Comparison of ENCODE assay signal across 21 cellular contexts in genomic region chr5:144698454-144698853, GRCh38.
A peak's percentile ranks its signal among the peaks of the same experiment; 100 is the strongest.
DNase-seq lines count a peak whose midpoint lies in the region; FAIRE-seq and TF ChIP-seq lines count a peak whose summit lies in the region.
"Had no signal": no experiment of that assay in that cellular context is flagged by ENCODE, and none has a peak within 500 bp of the region (broad histone marks: within the 10 kb centered on the region; RNA-seq: fewer than 3 reads in every experiment).

No MANE protein-coding gene starts in this region.

- BruUV-seq in mammary epithelial cell (replicated peaks; lab: Mats Ljungman, UMichigan) = no TSS peak

- no peak for FAIRE-seq in HTR-8/SVneo (lab: Jason Lieb, UNC)
- FAIRE-seq: A549, endometrium, frontal cortex had no signal

- H3K36me3 ChIP-seq in ACC112 (ENCODE audit: insufficient read depth, low read length) (no peaks in the 10 kb centered on the region), mammary epithelial cell (ENCODE audit: insufficient read depth, low read length) (no peaks in the 10 kb centered on the region), iPS-20b (ENCODE audit: insufficient read depth, low read depth, low read length) (no peaks in the 10 kb centered on the region)
- H3K36me3 ChIP-seq: SJCRH30, suprapubic skin had no signal

- H3K27ac ChIP-seq in ACC112 (ENCODE audit: low read depth, low read length) = peak overlapping the region; percentile 81
- H3K27ac ChIP-seq in mammary epithelial cell (ENCODE audit: insufficient read depth, low read depth, low read length) = peak overlapping the region; percentile 59
- H3K27ac ChIP-seq in iPS-20b (ENCODE audit: low read length) = no peak overlapping the region
- H3K27ac ChIP-seq: A549, SJCRH30, suprapubic skin had no signal

- H3K9me3 ChIP-seq in mammary epithelial cell (replicated peaks; ENCODE audit: insufficient read depth, low read length) = no peaks in the 10 kb centered on the region
- H3K9me3 ChIP-seq in iPS-20b (ENCODE audit: insufficient read depth, low read depth, low read length) = no peaks in the 10 kb centered on the region
- H3K9me3 ChIP-seq: A549, SJCRH30, suprapubic skin had no signal

- peak overlapping the region; percentile 58 for H2AFZ ChIP-seq in ACC112 (ENCODE audit: low read length, unreplicated experiment)
- H2AFZ ChIP-seq in mammary epithelial cell (ENCODE audit: low read depth, low read length) = peak overlapping the region; percentile 39

- TF ChIP-seq CTCF in mammary epithelial cell (conservative IDR thresholded peaks at IDR 0.05 in 1 of 2, IDR thresholded peaks at IDR 0.05 in 1 of 2; ENCODE audit: extremely low read depth in 1 of 2, insufficient read depth in 1 of 2, low read depth in 1 of 2, low read length in 2 of 2) = no peak

- peak overlapping the region; percentile 41 for H3K4me2 ChIP-seq in mammary epithelial cell (ENCODE audit: insufficient read depth, low read depth, low read length)
- H3K4me2 ChIP-seq: A549 had no signal

- no peaks in the 10 kb centered on the region for H4K20me1 ChIP-seq in mammary epithelial cell (ENCODE audit: insufficient read depth, low read length)

- DNase-seq in HS-27A (ENCODE audit: low read depth) (peak; percentile 4), mammary epithelial cell (no peak), HTR-8/SVneo (ENCODE audit: insufficient read length, low spot score) (no peak), NCI-H1694 (lab: John Stamatoyannopoulos, UW) (no peak), cardiac septum (ENCODE audit: low spot score) (no peak), pons (ENCODE audit: low spot score) (no peak)
- DNase-seq: activated CD4-positive, alpha-beta memory T cell treated with anti-CD3 and anti-CD28 coated beads for 36 hours; activated naive CD4-positive, alpha-beta T cell treated with Interleukin-2 at 50 U/mL for 16 hours; activated T-cell treated with anti-CD3 and anti-CD28 coated beads, Interleukin-2, amount 50 U/mL, for 1 hour; CD4-positive, CD25-positive, alpha-beta regulatory T cell; DMS153; left cardiac atrium; midbrain; NCI-H1436 had no signal

- peaks cover 11% of the 10 kb centered on the region for H3K4me1 ChIP-seq in ACC112 (ENCODE audit: control insufficient read depth, insufficient read depth, low read length, unreplicated experiment)
- H3K4me1 ChIP-seq in mammary epithelial cell (ENCODE audit: insufficient read depth, low read length) = peaks cover 9% of the 10 kb centered on the region
- peaks cover 12% of the 10 kb centered on the region for H3K4me1 ChIP-seq in iPS-20b (ENCODE audit: insufficient read depth, low read length)
- H3K4me1 ChIP-seq: A549, SJCRH30, suprapubic skin had no signal

- intact Hi-C loops in mammary epithelial cell (cut with micrococcal nuclease) = loop anchor here (2.0 to 10.0 kb wide), 2 partner anchors 114 to 214 kb away; no protein-coding TSS in a partner anchor
- intact Hi-C loops in cardiac septum (cut with DNase I) = no loop called here

- WGBS in mammary epithelial cell (ENCODE audit: low coverage, missing lambda C conversion rate) = 15% methylated on average over 2 of the region's 2 CpGs

- no peaks in the 10 kb centered on the region for H3K79me2 ChIP-seq in ACC112 (ENCODE audit: control insufficient read depth, insufficient read depth, low read length, unreplicated experiment)
- H3K79me2 ChIP-seq in mammary epithelial cell (ENCODE audit: insufficient read depth, low read length) = no peaks in the 10 kb centered on the region

- CTCF ChIA-PET in mammary epithelial cell (lab: Charles Lee; ENCODE audit: low non-redundant PET) = interaction anchor here (0.5 to 0.7 kb wide), 4 partner anchors 232 to 1748 kb away, joined by 4 to 9 read pairs (median 4); no protein-coding TSS in a partner anchor

- H3K4me3 ChIP-seq in ACC112 (ENCODE audit: low read depth, low read length) (0 out of 2 replicates have a peak overlapping the region, but pooled peaks have one; percentile 7), mammary epithelial cell (replicated peaks in 1 of 3; ENCODE audit: insufficient read depth in 1 of 3, low read depth in 2 of 3, low read length in 3 of 3) (no peak overlapping the region), iPS-20b (ENCODE audit: low read length) (0 out of 2 replicates have a peak overlapping the region, but pooled peaks have one; percentile 20)
- H3K4me3 ChIP-seq: A549, SJCRH30, suprapubic skin had no signal

- H3K9ac ChIP-seq in mammary epithelial cell (ENCODE audit: insufficient read depth, low read length) (no peak overlapping the region), iPS-20b (ENCODE audit: low read depth, low read length) (no peak overlapping the region)

- H3K27me3 ChIP-seq in ACC112 (ENCODE audit: insufficient read depth, low read length) (no peaks in the 10 kb centered on the region), mammary epithelial cell (ENCODE audit: insufficient read depth, low read length) (no peaks in the 10 kb centered on the region), iPS-20b (ENCODE audit: insufficient read depth, low read length) (no peaks in the 10 kb centered on the region)
- H3K27me3 ChIP-seq: SJCRH30, suprapubic skin had no signal

- in situ Hi-C loops in mammary epithelial cell (cut with MboI; ENCODE audit: low sequenced_read_pairs in 2 of 2) = no loop called here

- dilution Hi-C loops in mammary epithelial cell (cut with HindIII; ENCODE audit: low sequenced_read_pairs) = no loop called here

Comparison
In these comparisons a context has a peak if more than half of its experiments do, and no peak if none do; other contexts are left out.
1. H3K4me3 ChIP-seq: peak in ACC112 (single experiment) and iPS-20b (single experiment); none in mammary epithelial cell (0 of 3).